ENCODE assay signal across 23 cellular contexts in the genomic region with DNA sequence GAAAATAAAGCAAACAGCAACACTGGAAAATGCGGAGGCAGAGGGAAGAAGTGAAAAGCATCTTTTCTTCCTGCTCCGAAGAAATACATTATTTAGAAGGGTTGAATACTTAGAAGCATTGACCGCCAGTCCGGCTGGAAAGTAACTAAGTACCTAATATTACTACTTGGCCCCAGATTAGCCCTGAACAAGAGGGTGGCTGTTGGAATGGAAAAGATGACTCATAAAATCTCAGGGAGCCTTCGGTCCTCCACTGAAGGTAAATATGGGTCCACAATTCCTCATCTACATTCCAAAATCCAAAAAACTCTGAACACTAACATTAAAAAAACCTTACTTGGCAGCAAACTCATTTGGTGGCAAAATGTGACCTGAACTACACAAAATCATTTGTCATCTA. TPM values are rescaled to one million over a fixed set of nuclear protein-coding genes. Genes with fewer than 3 reads are reported as not detected.
DNase-seq lines count a peak whose midpoint lies in the region; ATAC-seq and TF ChIP-seq lines count a peak whose summit lies in the region.
"Had no signal": no experiment of that assay in that cellular context is flagged by ENCODE, and none has a peak within 500 bp of the region (broad histone marks: within the 10 kb centered on the region; RNA-seq: fewer than 3 reads in every experiment).

No MANE protein-coding gene starts in this region.

- BruUV-seq in HCT116 (replicated peaks; lab: Mats Ljungman, UMichigan), result no TSS peak

- no peak for TF ChIP-seq RAD21 in HCT116 (IDR thresholded peaks at IDR 0.05; ENCODE audit: low read depth)

- no peaks in the 10 kb centered on the region for H3K9me2 ChIP-seq in HCT116 (ENCODE audit: insufficient read depth)

- H3K27ac ChIP-seq in HCT116 (ENCODE audit: low read depth, low read length) (no peak overlapping the region), stomach (peak overlapping the region in 3 of 5 donors; percentile 9 to 22 (median 18)), prostate gland (no peak overlapping the region)
- H3K27ac ChIP-seq: heart right ventricle, skin epidermis, tibial nerve had no signal

- H3K27ac Mint-ChIP-seq in WTC11, result peak overlapping the region; percentile 26; the same call in 1 of the 2 replicates
- H3K27ac Mint-ChIP-seq: activated naive CD8-positive, alpha-beta T cell treated with anti-CD3 and anti-CD28 coated beads for 36 hours; stimulated activated naive CD8-positive, alpha-beta T cell treated with anti-CD3 and anti-CD28 coated beads, Interleukin-15, Interleukin-2, amounts not matched to agents 100 ng/mL and 50 ng/mL, for 24 hours had no signal

- no peak overlapping the region for H3K4me2 ChIP-seq in HCT116 (ENCODE audit: low read length)

- H3K27me3 ChIP-seq in HCT116 (ENCODE audit: insufficient read depth, low read length) (no peaks in the 10 kb centered on the region), stomach (no peaks in the 10 kb centered on the region), prostate gland (replicated peaks; ENCODE audit: insufficient read depth) (no peaks in the 10 kb centered on the region)
- H3K27me3 ChIP-seq: heart right ventricle, tibial nerve had no signal

- H3K4me3 Mint-ChIP-seq in WTC11, result no peak overlapping the region
- H3K4me3 Mint-ChIP-seq: activated naive CD8-positive, alpha-beta T cell treated with anti-CD3 and anti-CD28 coated beads for 36 hours; stimulated activated naive CD8-positive, alpha-beta T cell treated with anti-CD3 and anti-CD28 coated beads, Interleukin-15, Interleukin-2, amounts not matched to agents 100 ng/mL and 50 ng/mL, for 24 hours had no signal

- H3K9ac ChIP-seq in HCT116 (ENCODE audit: low read length), result no peak overlapping the region

- H3K27me3 Mint-ChIP-seq in WTC11 (ENCODE audit: low read depth), result no peaks in the 10 kb centered on the region
- H3K27me3 Mint-ChIP-seq: activated naive CD8-positive, alpha-beta T cell treated with anti-CD3 and anti-CD28 coated beads for 36 hours; stimulated activated naive CD8-positive, alpha-beta T cell treated with anti-CD3 and anti-CD28 coated beads, Interleukin-15, Interleukin-2, amounts not matched to agents 100 ng/mL and 50 ng/mL, for 24 hours had no signal

- no peak overlapping the region for H2AFZ ChIP-seq in HCT116 (ENCODE audit: low read depth, low read length, poor library complexity, severe bottlenecking)

- intact Hi-C loops in HCT116 (cut with micrococcal nuclease), result no loop called here
- intact Hi-C loops in stomach (cut with DNase I; ENCODE audit: low total_unique reads), result no loop called here
- intact Hi-C loops in prostate gland (cut with DNase I), result no loop called here

- no peak for TF ChIP-seq POLR2A in HCT116 (IDR thresholded peaks at IDR 0.05; ENCODE audit: borderline replicate concordance, extremely low read depth, insufficient read depth, insufficient read length)
- no peak for TF ChIP-seq POLR2A in stomach (IDR thresholded peaks at IDR 0.05)
- no peak for TF ChIP-seq POLR2A in prostate gland (IDR thresholded peaks at IDR 0.05)

- DNase-seq in HCT116 (ENCODE audit: low read depth, low spot score) (no peak), WTC11 (ENCODE audit: low spot score) (no peak), fibroblast of mammary gland (ENCODE audit: low read depth) (peak; percentile 31), stomach (no peak), prostate gland (ENCODE audit: low spot score) (no peak), glomerular visceral epithelial cell (ENCODE audit: extremely low spot score) (no peak)
- DNase-seq: activated CD4-positive, alpha-beta T cell treated with anti-CD3 and anti-CD28 coated beads for 4 hours; activated CD8-positive, alpha-beta memory T cell treated with anti-CD3 and anti-CD28 coated beads for 24 hours; activated effector memory CD4-positive, alpha-beta T cell treated with anti-CD3 and anti-CD28 coated beads, Interleukin-2, amount 50 U/mL, for 16 hours; C1 segment of cervical spinal cord; Caco-2; DMS79; heart right ventricle; KG1; MM.1S; NCI-H446; OCI-M1 had no signal

- ATAC-seq in HCT116 (no peak), WTC11 (no peak), GM21737 (IDR thresholded peaks at IDR 0.05; ENCODE audit: unreplicated experiment) (no peak)
- ATAC-seq: heart right ventricle had no signal

- RAD21 ChIA-PET in HCT116 (lab: Charles Lee; ENCODE audit: low non-redundant PET in 1 of 2, low total read pairs in 2 of 2, uncharacterized antibody in 2 of 2, unreplicated experiment in 2 of 2), result no interaction called here

- H3K36me3 Mint-ChIP-seq in WTC11, result no peaks in the 10 kb centered on the region
- H3K36me3 Mint-ChIP-seq: activated naive CD8-positive, alpha-beta T cell treated with anti-CD3 and anti-CD28 coated beads for 36 hours had no signal

- H3K79me2 ChIP-seq in HCT116 (ENCODE audit: insufficient read depth, low read length), result peaks cover 87% of the 10 kb centered on the region

- CTCF ChIA-PET in HCT116 (lab: Charles Lee), result no interaction called here
- CTCF ChIA-PET in WTC11 (lab: Charles Lee), result interaction anchor here (1.1 to 1.5 kb wide), 6 partner anchors 12 to 203 kb away, joined by 3 to 5 read pairs (median 4); no protein-coding TSS in a partner anchor

- POLR2A ChIA-PET in HCT116 (lab: Charles Lee), result no interaction called here
- POLR2A ChIA-PET in WTC11 (lab: Charles Lee), result no interaction called here

- no peaks in the 10 kb centered on the region for H4K20me1 ChIP-seq in HCT116 (ENCODE audit: insufficient read depth)

- TF ChIP-seq CTCF in HCT116 (IDR thresholded peaks at IDR 0.05 in 2 of 3, conservative IDR thresholded peaks at IDR 0.05 in 1 of 3; ENCODE audit: borderline replicate concordance in 1 of 3, insufficient read depth in 1 of 3, low read depth in 2 of 3, low read length in 2 of 3), result no peak
- TF ChIP-seq CTCF in WTC11 (IDR thresholded peaks at IDR 0.05), result no peak
- no peak for TF ChIP-seq CTCF in fibroblast of mammary gland (conservative IDR thresholded peaks at IDR 0.05; ENCODE audit: control insufficient read depth, insufficient read depth, low read depth, low read length)
- TF ChIP-seq CTCF in stomach (IDR thresholded peaks at IDR 0.05), result no peak
- no peak for TF ChIP-seq CTCF in prostate gland (IDR thresholded peaks at IDR 0.05)

- no peak for TF ChIP-seq EP300 in stomach (IDR thresholded peaks at IDR 0.05)

- H3K4me1 ChIP-seq in HCT116 (ENCODE audit: control insufficient read depth in 1 of 2, insufficient read depth in 2 of 2, low read length in 2 of 2), result peaks cover 0 to 9% of the 10 kb centered on the region in 2 experiments; a peak in 1 of 4 replicates
- H3K4me1 ChIP-seq in stomach, result peaks cover 0 to 28% (median 11%) of the 10 kb centered on the region in 4 donors
- H3K4me1 ChIP-seq in prostate gland (replicated peaks), result no peaks in the 10 kb centered on the region

- H3K36me3 ChIP-seq in HCT116 (ENCODE audit: control insufficient read depth in 1 of 2, insufficient read depth in 2 of 2, low read length in 2 of 2), result peaks cover 0 to 39% of the 10 kb centered on the region in 2 experiments; a peak in 1 of 4 replicates
- peaks cover 0 to 13% (median 0%) of the 10 kb centered on the region in 4 donors for H3K36me3 ChIP-seq in stomach
- no peaks in the 10 kb centered on the region for H3K36me3 ChIP-seq in prostate gland
- H3K36me3 ChIP-seq: HAP-1 had no signal

- H3K9me3 ChIP-seq in HCT116 (ENCODE audit: control insufficient read depth in 1 of 2, insufficient read depth in 1 of 2, low read depth in 1 of 2, low read length in 2 of 2) (no peaks in the 10 kb centered on the region), stomach (no peaks in the 10 kb centered on the region), prostate gland (no peaks in the 10 kb centered on the region)
- H3K9me3 ChIP-seq: Caco-2, HAP-1, heart right ventricle, tibial nerve had no signal

- no peaks in the 10 kb centered on the region for H3K9me3 Mint-ChIP-seq in WTC11
- H3K9me3 Mint-ChIP-seq: activated naive CD8-positive, alpha-beta T cell treated with anti-CD3 and anti-CD28 coated beads for 36 hours; stimulated activated naive CD8-positive, alpha-beta T cell treated with anti-CD3 and anti-CD28 coated beads, Interleukin-15, Interleukin-2, amounts not matched to agents 100 ng/mL and 50 ng/mL, for 24 hours had no signal

- 63 to 85% (median 80%) methylated on average over 5 of the region's 5 CpGs for whole genome bisulfite sequencing in stomach, 5 donors
- 88% methylated on average over 5 of the region's 5 CpGs for WGBS in prostate gland

- H3K4me1 Mint-ChIP-seq in WTC11, result peaks cover 64% of the 10 kb centered on the region

- H3K4me3 ChIP-seq in HCT116 (replicated peaks in 1 of 2; ENCODE audit: low read depth in 1 of 2, low read length in 2 of 2) (no peak overlapping the region), fibroblast of mammary gland (ENCODE audit: control insufficient read depth, low read depth, low read length) (no peak overlapping the region), stomach (no peak overlapping the region), prostate gland (no peak overlapping the region)
- H3K4me3 ChIP-seq: HAP-1, heart right ventricle, skin epidermis, tibial nerve had no signal

TF ChIP-seq in HCT116, 20 proteins besides CTCF, POLR2A, EP300 and RAD21:
- peak; percentile 23; the same call in 1 of the 2 replicates for TF ChIP-seq FOSL1 (IDR thresholded peaks at IDR 0.05; ENCODE audit: low read depth)
- no peak for TF ChIP-seq ELF1 (IDR thresholded peaks at IDR 0.05; ENCODE audit: borderline replicate concordance, low read depth)

TF ChIP-seq in WTC11, 78 proteins besides CTCF, POLR2A, EP300 and RAD21:
- TF ChIP-seq, protein P1, sequence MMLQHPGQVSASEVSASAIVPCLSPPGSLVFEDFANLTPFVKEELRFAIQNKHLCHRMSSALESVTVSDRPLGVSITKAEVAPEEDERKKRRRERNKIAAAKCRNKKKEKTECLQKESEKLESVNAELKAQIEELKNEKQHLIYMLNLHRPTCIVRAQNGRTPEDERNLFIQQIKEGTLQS (CRISPR knock-in tag; conservative IDR thresholded peaks at IDR 0.05), result no peak

RNA-seq across cellular contexts. Expression of gene BCAR3, which starts 40.1 kb away (rescaled TPM):
- 24.5 TPM for total RNA-seq in HCT116 (2021; ENCODE audit: unreplicated experiment)
- polyA plus RNA-seq in HCT116 (2012), result 43.6 and 47.9 TPM in 2 replicates
- total RNA-seq in WTC11 (2021), result 9.3 to 14.8 TPM (median 9.6 TPM) in 3 replicates
- total RNA-seq in stomach, result 10 to 100 TPM; 10.1 to 28.0 (median 20.6) TPM
- 10 to 100 TPM in 1 of 3 donors, 1 to 10 TPM in 2; 5.6 to 25.8 (median 8.3) TPM for polyA plus RNA-seq in stomach
- 10 to 100 TPM; 22.9 to 52.8 TPM for total RNA-seq in prostate gland

Comparison
In these comparisons a context has a peak if more than half of its experiments do, and no peak if none do; other contexts are left out.
1. H3K27ac ChIP-seq: peak in stomach (3 of 5); none in HCT116 (single experiment) and prostate gland (0 of 2).